25 cellular contexts compared by ENCODE assay signal in the genomic region with DNA sequence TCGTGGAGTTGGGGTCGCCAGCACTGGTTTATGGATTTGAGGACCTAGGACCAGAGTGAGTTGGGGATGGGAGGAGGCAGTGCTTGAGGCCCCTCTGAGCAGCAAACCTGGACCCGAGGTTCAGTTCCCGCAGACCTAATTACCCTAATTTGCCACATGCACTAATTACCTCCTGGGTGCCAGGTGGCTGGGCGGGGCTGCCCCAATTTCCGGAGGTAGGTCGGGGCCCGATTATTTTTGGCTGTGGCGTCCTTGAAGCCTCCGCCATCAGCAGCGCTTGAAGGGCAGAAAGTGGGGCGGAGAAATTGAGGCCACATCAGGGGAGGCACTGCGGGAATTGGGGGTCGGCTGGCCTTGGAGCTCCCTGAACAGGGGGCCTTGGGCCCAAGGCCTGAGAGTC. TPM values are rescaled to one million over a fixed set of nuclear protein-coding genes. Genes with fewer than 3 reads are reported as not detected.
DNase-seq lines count a peak whose midpoint lies in the region; ATAC-seq, FAIRE-seq and TF ChIP-seq lines count a peak whose summit lies in the region.
"Had no signal": no experiment of that assay in that cellular context is flagged by ENCODE, and none has a peak within 500 bp of the region (broad histone marks: within the 10 kb centered on the region; RNA-seq: fewer than 3 reads in every experiment).

No MANE protein-coding gene starts in this region.

- 87% methylated on average over 11 of the region's 14 CpGs; no CpG with 5 or more reads in 1 of the 2 experiments for WGBS in H1 (ENCODE audit: extremely low coverage in 1 of 2, insufficient coverage in 1 of 2, insufficient read length in 1 of 2, insufficient replicate concordance in 2 of 2, low coverage in 1 of 2, low lambda C conversion rate in 2 of 2, missing lambda C conversion rate in 1 of 2), 2 experiments

- DNase-seq in COR-L47 (lab: John Stamatoyannopoulos, UW) (peak; percentile 14), H7 (peak; percentile 22), NCI-H2171 treated with DMSO at 0.1 percent for 48 hours (lab: John Stamatoyannopoulos, UW) (peak; percentile 48), H1 (ENCODE audit: low read depth in 1 of 2, low spot score in 2 of 2) (no peak), posterior vena cava (ENCODE audit: low spot score) (no peak), NCI-H2196 treated with DMSO at 0.1 percent for 48 hours (lab: John Stamatoyannopoulos, UW; ENCODE audit: unreplicated experiment) (no peak)
- DNase-seq: activated CD4-positive, alpha-beta T cell treated with anti-CD3 and anti-CD28 coated beads, Interleukin-2, amount 10 ng/mL, durations not matched to agents 7 days and 5 days; DND-41; effector CD4-positive, alpha-beta T cell; GOT3; NCI-H1930; NCI-H345; OCI-M1; stimulated activated naive B cell treated with anti-CD40 and anti-IgM and Interleukin-4, amounts not matched to agents 10 μg/mL and 1 μg/mL and 100 μg/mL, for 72 hours; substantia nigra; T-helper 1 cell; upper lobe of left lung had no signal

- no peak overlapping the region for H2BK12ac ChIP-seq in H1 (ENCODE audit: low read depth, low read length)

- TF ChIP-seq CTCF in H1 (IDR thresholded peaks at IDR 0.05; ENCODE audit: control extremely low read depth in 1 of 3, insufficient read depth in 1 of 3, low read depth in 1 of 3, low read length in 3 of 3) = no peak

- H3K4me2 ChIP-seq in H1 (ENCODE audit: insufficient read depth in 1 of 2, low read depth in 2 of 2, low read length in 2 of 2) = no peak overlapping the region
- H3K4me2 ChIP-seq: BLaER1 treated with 17β-estradiol and CSF1 and Interleukin-3, amounts not matched to agents 10 nM and 100 nM; hepatocyte had no signal

- no peaks in the 10 kb centered on the region for H3K9me3 ChIP-seq in H1 (ENCODE audit: insufficient read depth in 2 of 2, low read depth in 1 of 2, low read length in 1 of 2)
- H3K9me3 ChIP-seq: ascending aorta; BLaER1 treated with 17β-estradiol and CSF1 and Interleukin-3, amounts not matched to agents 10 nM and 100 nM; gastroesophageal sphincter; upper lobe of left lung had no signal

- peaks cover 0 to 2% (median under 1%) of the 10 kb centered on the region in 4 experiments; a peak in 3 of 7 replicates for H3K4me1 ChIP-seq in H1 (replicated peaks in 1 of 4; ENCODE audit: control insufficient read depth in 3 of 4, insufficient read depth in 4 of 4, low read length in 3 of 4)
- H3K4me1 ChIP-seq: ascending aorta, gastroesophageal sphincter had no signal

- TF ChIP-seq POLR2A in H1 (IDR thresholded peaks at IDR 0.05; ENCODE audit: control extremely low read depth in 1 of 2, low read depth in 2 of 2, low read length in 2 of 2) = no peak

- H3K27ac ChIP-seq in H1 (ENCODE audit: low read depth, low read length) = no peak overlapping the region
- H3K27ac ChIP-seq: ascending aorta; BLaER1 treated with 17β-estradiol and CSF1 and Interleukin-3, amounts not matched to agents 10 nM and 100 nM; cardiac muscle cell; gastroesophageal sphincter; hepatocyte; upper lobe of left lung had no signal

- no peak overlapping the region for H3K23ac ChIP-seq in H1 (ENCODE audit: insufficient read length)

- no peak overlapping the region for H2BK15ac ChIP-seq in H1 (ENCODE audit: low read length)

- intact Hi-C loops in posterior vena cava (cut with DNase I) = no loop called here

- H3K4me3 ChIP-seq in H7 (ENCODE audit: insufficient read depth, low read depth, low read length) (no peak overlapping the region), H1 (ENCODE audit: extremely low read depth in 1 of 4, insufficient read depth in 2 of 4, low read depth in 3 of 4, low read length in 4 of 4) (no peak overlapping the region)
- H3K4me3 ChIP-seq: ascending aorta; BLaER1 treated with 17β-estradiol and CSF1 and Interleukin-3, amounts not matched to agents 10 nM and 100 nM; cardiac muscle cell; gastroesophageal sphincter; hepatocyte; upper lobe of left lung had no signal

- FAIRE-seq in H1 (lab: Jason Lieb, UNC) = no peak
- FAIRE-seq: colon had no signal

- no peak overlapping the region for H2BK20ac ChIP-seq in H1 (ENCODE audit: low read length)

- CTCF ChIA-PET in H1 (lab: Charles Lee; ENCODE audit: partially characterized antibody) = interaction anchor here (2.0 kb wide), 1 partner anchor 40 kb away, joined by 11 read pairs; no protein-coding TSS in a partner anchor

- H2BK120ac ChIP-seq in H1 (replicated peaks; ENCODE audit: low read depth, low read length) = no peak overlapping the region

- no peak for TF ChIP-seq RAD21 in H1 (IDR thresholded peaks at IDR 0.05 in 1 of 2, conservative IDR thresholded peaks at IDR 0.05 in 1 of 2; ENCODE audit: low read depth in 2 of 2, low read length in 2 of 2)

- H2AK5ac ChIP-seq in H1 (ENCODE audit: low read depth, low read length) = no peak overlapping the region

- H3K18ac ChIP-seq in H1 (ENCODE audit: extremely low read depth, low read length) = no peak overlapping the region

- H3K27me3 ChIP-seq in H7 (ENCODE audit: control insufficient read depth, insufficient read depth, low read length) (no peaks in the 10 kb centered on the region; the same call in 1 of the 2 replicates), H1 (replicated peaks in 1 of 4; ENCODE audit: control insufficient read depth in 3 of 4, extremely low read depth in 1 of 4, insufficient read depth in 3 of 4, low read length in 3 of 4) (no peaks in the 10 kb centered on the region)
- H3K27me3 ChIP-seq: ascending aorta; BLaER1 treated with 17β-estradiol and CSF1 and Interleukin-3, amounts not matched to agents 10 nM and 100 nM; cardiac muscle cell; gastroesophageal sphincter; hepatocyte; upper lobe of left lung had no signal

- H4K5ac ChIP-seq in H1 (ENCODE audit: insufficient read length, low read depth, low read length) = no peak overlapping the region

- H3K14ac ChIP-seq in H1 (ENCODE audit: insufficient read length) = no peak overlapping the region

- no peak overlapping the region for H3K56ac ChIP-seq in H1 (replicated peaks; ENCODE audit: insufficient read length, low read depth, low read length)

- no peak overlapping the region for H2AFZ ChIP-seq in H1 (ENCODE audit: low read length)
- H2AFZ ChIP-seq: hepatocyte had no signal

- H3K23me2 ChIP-seq in H1 (ENCODE audit: low read depth, low read length) = 0 out of 2 replicates have a peak, but pooled peaks cover 1% of the 10 kb centered on the region

- H3K36me3 ChIP-seq in H7 (replicated peaks; ENCODE audit: control insufficient read depth, insufficient read depth, low read length) (no peaks in the 10 kb centered on the region; the same call in 1 of the 2 replicates), H1 (ENCODE audit: control insufficient read depth in 2 of 4, insufficient read depth in 4 of 4, low read length in 3 of 4) (0 out of 8 replicates have a peak, but pooled peaks cover 0 to 5% (median 0%) of the 10 kb centered on the region in 4 experiments)
- H3K36me3 ChIP-seq: ascending aorta, cardiac muscle cell, gastroesophageal sphincter, upper lobe of left lung had no signal

- no peak for ATAC-seq in HG02623 (IDR thresholded peaks at IDR 0.05; ENCODE audit: unreplicated experiment)
- ATAC-seq: gastroesophageal sphincter; stimulated activated naive B cell treated with anti-CD40 and anti-IgM and Interleukin-4, amounts not matched to agents 10 μg/mL and 1 μg/mL and 100 μg/mL, for 72 hours; WTC11 had no signal

- H2BK5ac ChIP-seq in H1 (ENCODE audit: low read depth, low read length) = no peak overlapping the region

- peaks cover 1 to 2% of the 10 kb centered on the region in 2 experiments for H4K20me1 ChIP-seq in H1 (replicated peaks in 1 of 2; ENCODE audit: control insufficient read depth in 1 of 2, insufficient read depth in 2 of 2, low read length in 2 of 2)
- H4K20me1 ChIP-seq: BLaER1 treated with 17β-estradiol and CSF1 and Interleukin-3, amounts not matched to agents 10 nM and 100 nM had no signal

- no peak for TF ChIP-seq EP300 in H1 (IDR thresholded peaks at IDR 0.05; ENCODE audit: borderline replicate concordance in 1 of 2, low read depth in 2 of 2, low read length in 2 of 2)

- H3K4ac ChIP-seq in H1 (replicated peaks; ENCODE audit: insufficient read length, low read depth, low read length) = no peak overlapping the region

- peak overlapping the region; percentile 68; the same call in 1 of the 2 replicates for H4K8ac ChIP-seq in H1 (ENCODE audit: extremely low read depth, insufficient read depth, low read length)

- no peak overlapping the region for H4K91ac ChIP-seq in H1 (replicated peaks; ENCODE audit: insufficient read length, low read length)

- no peak overlapping the region for H3K9ac ChIP-seq in H1 (replicated peaks in 1 of 4; ENCODE audit: extremely low read depth in 1 of 4, low read depth in 3 of 4, low read length in 3 of 4)
- H3K9ac ChIP-seq: BLaER1 treated with 17β-estradiol and CSF1 and Interleukin-3, amounts not matched to agents 10 nM and 100 nM had no signal

- POLR2A ChIA-PET in H1 (lab: Charles Lee; ENCODE audit: partially characterized antibody) = interaction anchor here (0.7 kb wide), 1 partner anchor 52 kb away, joined by 3 read pairs; no protein-coding TSS in a partner anchor

- no peaks in the 10 kb centered on the region; a peak in 1 of 4 replicates for H3K79me2 ChIP-seq in H1 (ENCODE audit: control insufficient read depth in 1 of 2, insufficient read depth in 2 of 2, low read length in 2 of 2)
- H3K79me2 ChIP-seq: hepatocyte had no signal

- H3K79me1 ChIP-seq in H1 (ENCODE audit: low read depth, low read length) = no peaks in the 10 kb centered on the region

RNA-seq across cellular contexts. Expression of a gene that starts 5.9 kb away (rescaled TPM):
- 25.1 and 35.7 TPM in 2 replicates for total RNA-seq in H7 (2014; rRNA removed; shearing (Covaris generic))
- total RNA-seq in H1 (2021; fragmentation: NEBNext Ultra II Directional; extraction: Animal tissue kit (Norgen Biotek cat#: 25700)) = 28.3 and 33.2 TPM in 2 replicates
- polyA plus RNA-seq in H1 (2011; rRNA removed) = 41.6 and 53.5 TPM in 2 replicates
- 64.3 TPM for polyA plus RNA-seq in H1 (2011; cell fraction: cytosol; rRNA removed)
- polyA plus RNA-seq in H1 (2011; cell fraction: nucleus; rRNA removed) = 96.7 TPM
- 26.7 to 59.8 TPM (median 48.4 TPM) in 4 replicates for polyA plus RNA-seq in H1 (2012, experiment 1 of 2)
- 31.8 TPM for polyA plus RNA-seq in H1 (2012, experiment 2 of 2)
- 29.3 TPM for polyA plus RNA-seq in H1 (2013, experiment 1 of 2)
- 28.1 TPM for polyA plus RNA-seq in H1 (2013, experiment 2 of 2)
- 22.4 and 25.3 TPM in 2 replicates for polyA minus RNA-seq in H1 (2011; rRNA and poly(A)+ RNA removed)
- 13.9 TPM for polyA minus RNA-seq in H1 (2011; cell fraction: cytosol; rRNA and poly(A)+ RNA removed)
- polyA minus RNA-seq in H1 (2011; cell fraction: nucleus; rRNA and poly(A)+ RNA removed) = 33.3 TPM
- total RNA-seq in posterior vena cava = 10 to 100 TPM; 28.8 to 37.0 TPM
- total RNA-seq: activated CD4-positive, alpha-beta T cell treated with anti-CD3 and anti-CD28 coated beads, Interleukin-2, amount 10 ng/mL, durations not matched to agents 7 days and 5 days had no signal

RNA-seq across cellular contexts. Expression of a gene that starts 27.4 kb away (rescaled TPM):
- 44.7 and 63.1 TPM in 2 replicates for total RNA-seq in H7 (2014; rRNA removed; shearing (Covaris generic))
- 41.3 and 52.3 TPM in 2 replicates for total RNA-seq in H1 (2021; fragmentation: NEBNext Ultra II Directional; extraction: Animal tissue kit (Norgen Biotek cat#: 25700))
- polyA plus RNA-seq in H1 (2011; rRNA removed) = 46.5 and 61.0 TPM in 2 replicates
- polyA plus RNA-seq in H1 (2011; cell fraction: cytosol; rRNA removed) = 46.6 TPM
- 69.7 TPM for polyA plus RNA-seq in H1 (2011; cell fraction: nucleus; rRNA removed)
- 29.5 to 43.0 TPM (median 38.5 TPM) in 4 replicates for polyA plus RNA-seq in H1 (2012, experiment 1 of 2)
- 53.4 TPM for polyA plus RNA-seq in H1 (2012, experiment 2 of 2)
- polyA plus RNA-seq in H1 (2013, experiment 1 of 2) = 18.1 TPM
- polyA plus RNA-seq in H1 (2013, experiment 2 of 2) = 16.8 TPM
- 34.0 and 34.1 TPM in 2 replicates for polyA minus RNA-seq in H1 (2011; rRNA and poly(A)+ RNA removed)
- polyA minus RNA-seq in H1 (2011; cell fraction: cytosol; rRNA and poly(A)+ RNA removed) = 37.3 TPM
- 31.5 TPM for polyA minus RNA-seq in H1 (2011; cell fraction: nucleus; rRNA and poly(A)+ RNA removed)
- total RNA-seq in posterior vena cava = 10 to 100 TPM; 28.8 to 28.9 TPM

RNA-seq across cellular contexts. Expression of a gene that starts 27.7 kb away (rescaled TPM):
- total RNA-seq in H7 (2014; rRNA removed; shearing (Covaris generic)) = 253 and 306 TPM in 2 replicates
- total RNA-seq in H1 (2021; fragmentation: NEBNext Ultra II Directional; extraction: Animal tissue kit (Norgen Biotek cat#: 25700)) = 178 and 190 TPM in 2 replicates
- polyA plus RNA-seq in H1 (2011; rRNA removed) = 356 and 420 TPM in 2 replicates
- polyA plus RNA-seq in H1 (2011; cell fraction: cytosol; rRNA removed) = 301 TPM
- 264 TPM for polyA plus RNA-seq in H1 (2011; cell fraction: nucleus; rRNA removed)
- polyA plus RNA-seq in H1 (2012, experiment 1 of 2) = 96.2 to 216 TPM (median 204 TPM) in 4 replicates
- polyA plus RNA-seq in H1 (2012, experiment 2 of 2) = 178 TPM
- 133 TPM for polyA plus RNA-seq in H1 (2013, experiment 1 of 2)
- 137 TPM for polyA plus RNA-seq in H1 (2013, experiment 2 of 2)
- polyA minus RNA-seq in H1 (2011; rRNA and poly(A)+ RNA removed) = 78.2 and 93.8 TPM in 2 replicates
- polyA minus RNA-seq in H1 (2011; cell fraction: cytosol; rRNA and poly(A)+ RNA removed) = 107 TPM
- 82.4 TPM for polyA minus RNA-seq in H1 (2011; cell fraction: nucleus; rRNA and poly(A)+ RNA removed)
- 100 to 1,000 TPM; 139 to 141 TPM for total RNA-seq in posterior vena cava

RNA-seq across cellular contexts. Expression of a gene that starts 51.0 kb away (rescaled TPM):
- total RNA-seq in H7 (2014; rRNA removed; shearing (Covaris generic)) = 7.8 and 8.5 TPM in 2 replicates
- 18.6 and 23.1 TPM in 2 replicates for total RNA-seq in H1 (2021; fragmentation: NEBNext Ultra II Directional; extraction: Animal tissue kit (Norgen Biotek cat#: 25700))
- polyA plus RNA-seq in H1 (2011; rRNA removed) = 51.0 and 61.6 TPM in 2 replicates
- 34.1 TPM for polyA plus RNA-seq in H1 (2011; cell fraction: cytosol; rRNA removed)
- polyA plus RNA-seq in H1 (2011; cell fraction: nucleus; rRNA removed) = 63.5 TPM
- polyA plus RNA-seq in H1 (2012, experiment 1 of 2) = 19.7 to 33.8 TPM (median 29.0 TPM) in 4 replicates
- 27.3 TPM for polyA plus RNA-seq in H1 (2012, experiment 2 of 2)
- polyA plus RNA-seq in H1 (2013, experiment 1 of 2) = 24.6 TPM
- polyA plus RNA-seq in H1 (2013, experiment 2 of 2) = 27.4 TPM
- polyA minus RNA-seq in H1 (2011; rRNA and poly(A)+ RNA removed) = 35.8 and 44.0 TPM in 2 replicates
- polyA minus RNA-seq in H1 (2011; cell fraction: cytosol; rRNA and poly(A)+ RNA removed) = 12.2 TPM
- 9.3 TPM for polyA minus RNA-seq in H1 (2011; cell fraction: nucleus; rRNA and poly(A)+ RNA removed)
- total RNA-seq in posterior vena cava = 1 to 10 TPM in 1 of 2 donors, under 1 TPM in 1; 0.38 to 1.5 TPM
- total RNA-seq: activated CD4-positive, alpha-beta T cell treated with anti-CD3 and anti-CD28 coated beads, Interleukin-2, amount 10 ng/mL, durations not matched to agents 7 days and 5 days; ascending aorta had no signal

Comparison
In these comparisons a context has a peak if more than half of its experiments do, and no peak if none do; other contexts are left out.
1. DNase-seq: peak in COR-L47 (single experiment), H7 (single experiment) and NCI-H2171 treated with DMSO at 0.1 percent for 48 hours (single experiment); none in H1 (0 of 2), posterior vena cava (single experiment) and NCI-H2196 treated with DMSO at 0.1 percent for 48 hours (single experiment).